20 cellular contexts compared by ENCODE assay signal in the genomic region with DNA sequence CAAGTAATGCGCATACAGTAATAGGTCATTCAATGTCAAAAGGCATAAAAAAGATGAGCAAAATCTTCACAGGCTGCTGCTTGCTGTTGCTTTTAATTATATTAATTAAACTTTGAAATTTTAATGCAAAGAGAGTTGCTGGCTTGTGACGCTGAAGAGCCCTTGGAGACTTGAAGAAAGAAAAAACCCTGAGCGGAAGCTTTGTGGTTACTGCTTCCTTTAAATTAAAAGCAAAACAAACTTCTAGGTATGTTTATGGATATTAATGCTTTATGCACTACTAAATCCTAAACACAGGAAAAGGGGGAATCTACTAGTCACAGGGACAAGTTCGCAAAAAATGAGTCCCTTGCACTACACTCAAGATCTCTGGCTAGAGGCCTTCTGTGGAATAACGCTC.
"Had no signal": no experiment of that assay in that cellular context is flagged by ENCODE, and none has a peak within 500 bp of the region (broad histone marks: within the 10 kb centered on the region; RNA-seq: fewer than 3 reads in every experiment).

No MANE protein-coding gene starts in this region.

- H3K27ac ChIP-seq: breast epithelium, PC-9, VCaP had no signal

- H3K36me3 ChIP-seq: breast epithelium had no signal

- H3K4me3 Mint-ChIP-seq: activated CD4-positive, alpha-beta T cell treated with anti-CD3 and anti-CD28 coated beads for 36 hours; activated CD8-positive, alpha-beta T cell treated with anti-CD3 and anti-CD28 coated beads, Interleukin-2, amount 10 ng/mL, durations not matched to agents 7 days and 5 days; activated naive CD4-positive, alpha-beta T cell treated with anti-CD3 and anti-CD28 coated beads, Interleukin-2, amount 50 U/mL, for 24 hours had no signal

- H3K9me3 Mint-ChIP-seq: T-cell had no signal

- H3K4me3 ChIP-seq: breast epithelium, PC-9 had no signal

- H3K4me1 ChIP-seq: breast epithelium had no signal

- H3K27me3 Mint-ChIP-seq: activated CD4-positive, alpha-beta T cell treated with anti-CD3 and anti-CD28 coated beads for 36 hours; activated naive CD4-positive, alpha-beta T cell treated with anti-CD3 and anti-CD28 coated beads, Interleukin-2, amount 50 U/mL, for 24 hours; T-cell had no signal

- H3K27ac Mint-ChIP-seq: activated CD4-positive, alpha-beta T cell treated with anti-CD3 and anti-CD28 coated beads for 36 hours; activated CD8-positive, alpha-beta T cell treated with anti-CD3 and anti-CD28 coated beads, Interleukin-2, amount 10 ng/mL, durations not matched to agents 7 days and 5 days; activated naive CD4-positive, alpha-beta T cell treated with anti-CD3 and anti-CD28 coated beads, Interleukin-2, amount 50 U/mL, for 24 hours had no signal

- H3K4me2 ChIP-seq: PC-9 had no signal

- DNase-seq: activated CD4-positive, alpha-beta T cell treated with anti-CD3 and anti-CD28 coated beads for 36 hours; activated CD8-positive, alpha-beta memory T cell treated with anti-CD3 and anti-CD28 coated beads, Interleukin-2, amount 50 U/mL, for 48 hours; activated CD8-positive, alpha-beta T cell treated with anti-CD3 and anti-CD28 coated beads, Interleukin-2, amount 10 ng/mL, durations not matched to agents 7 days and 5 days; activated T-cell treated with anti-CD3 and anti-CD28 coated beads, Interleukin-2, amount 50 U/mL, for 1 hour; aorta; caudate nucleus; Kasumi-1; KBM-7; NCI-H1105 treated with DMSO at 0.1 percent for 48 hours; NCI-H1436 treated with DMSO at 0.1 percent for 48 hours; NCI-H187; NCI-H2081 treated with DMSO at 0.1 percent for 48 hours; NCI-H446; NCI-H524; PC-9; SIG-M5; T-cell had no signal

- H3K9me3 ChIP-seq: breast epithelium had no signal

- H3K27me3 ChIP-seq: breast epithelium had no signal
